In the genomic region with DNA sequence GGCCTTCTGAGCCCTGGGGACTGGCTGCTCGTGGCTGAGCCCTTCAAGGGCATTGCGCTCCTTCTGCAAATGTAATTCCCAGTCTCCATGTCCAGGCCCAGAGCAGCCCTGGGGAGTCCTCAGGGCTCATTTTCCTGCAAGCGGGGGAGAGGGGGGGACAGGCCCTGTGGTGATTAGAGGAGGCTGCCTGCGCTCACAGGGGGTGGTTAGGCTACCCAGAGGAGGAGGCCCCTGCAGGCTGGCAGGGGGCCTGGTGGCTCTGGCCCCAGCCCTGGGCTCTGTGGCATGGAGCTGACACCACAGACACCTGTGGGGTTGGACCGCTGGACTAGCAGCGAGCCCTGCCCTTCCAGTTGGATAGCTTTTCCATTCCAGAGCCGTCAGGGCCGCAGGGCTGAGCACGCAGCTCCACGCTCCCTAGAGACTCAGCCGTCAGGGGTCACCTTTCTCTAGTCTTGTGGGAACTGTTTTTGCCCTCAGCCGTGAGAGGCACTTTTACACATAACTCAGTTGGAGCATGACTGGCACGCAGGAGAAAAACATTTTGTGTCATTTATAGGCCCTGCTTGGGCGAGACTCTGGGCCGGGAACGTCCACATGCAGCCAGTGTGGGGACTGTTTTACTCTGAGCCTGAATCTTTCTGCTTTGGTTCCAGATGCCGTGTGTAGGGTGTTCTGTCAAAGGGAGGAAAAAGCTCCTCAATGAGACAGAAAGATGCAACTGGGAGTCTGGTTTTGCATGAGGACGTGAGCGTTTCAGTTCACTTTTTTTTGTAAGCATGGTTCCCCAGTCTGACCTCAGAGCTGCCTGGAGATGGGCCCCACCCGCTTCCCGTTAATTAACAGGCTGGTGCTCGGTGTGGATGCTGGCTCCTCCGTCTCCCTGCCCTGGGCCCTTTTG, we compare ENCODE assay signal across 8 cellular contexts. TPM values are rescaled to one million over a fixed set of nuclear protein-coding genes. Genes with fewer than 3 reads are reported as not detected.
A peak's percentile ranks its signal among the peaks of the same experiment; 100 is the strongest.
DNase-seq lines count a peak whose midpoint lies in the region; ATAC-seq and TF ChIP-seq lines count a peak whose summit lies in the region.

No MANE protein-coding gene starts in this region.

- ATAC-seq in GM18519 (IDR thresholded peaks at IDR 0.05; ENCODE audit: low FRiP score, unreplicated experiment) (peak; percentile 45), HG02678 (IDR thresholded peaks at IDR 0.05; ENCODE audit: unreplicated experiment) (peak; percentile 77)
- ATAC-seq in activated T-cell treated with anti-CD3 and anti-CD28 coated beads, Interleukin-2, amount 50 U/mL, for 72 hours (replicated peaks in 1 of 2), result no peak
- ATAC-seq in CD8-positive, alpha-beta T cell, result no peak

- H3K36me3 ChIP-seq in Peyer's patch, result peaks cover 0 to 38% (median 0%) of the 10 kb centered on the region in 3 donors
- H3K36me3 ChIP-seq in CD8-positive, alpha-beta T cell (ENCODE audit: insufficient read depth, low read length), result no peaks in the 10 kb centered on the region

- H3K4me1 ChIP-seq in Peyer's patch, result peaks cover 7 to 55% (median 15%) of the 10 kb centered on the region in 4 donors
- H3K4me1 ChIP-seq in CD8-positive, alpha-beta T cell (ENCODE audit: insufficient read depth, low read length), result no peaks in the 10 kb centered on the region

- peak overlapping the region in 3 of 4 donors; percentile 32 to 59 (median 55) for H3K27ac ChIP-seq in Peyer's patch
- H3K27ac ChIP-seq in CD8-positive, alpha-beta T cell (ENCODE audit: low read depth, low read length), result no peak overlapping the region

- peak in 2 of 3 donors; percentile 76 to 82 for DNase-seq in Peyer's patch
- peak; percentile 53 for DNase-seq in left kidney (ENCODE audit: low read depth, low spot score)
- no peak for DNase-seq in activated T-cell treated with anti-CD3 and anti-CD28 coated beads, Interleukin-2, amount 50 U/mL, for 72 hours
- DNase-seq in 8988T, result no peak
- DNase-seq in AG08396 (ENCODE audit: low spot score), result no peak
- DNase-seq in CD8-positive, alpha-beta T cell, result no peak

- CTCF ChIA-PET in CD8-positive, alpha-beta T cell (lab: Charles Lee), result interaction anchor here (1.3 kb wide), 1 partner anchor 73 kb away, joined by 3 read pairs; no protein-coding TSS in a partner anchor

- peak overlapping the region in 1 of 4 donors; percentile 34 for H3K4me3 ChIP-seq in Peyer's patch
- H3K4me3 ChIP-seq in CD8-positive, alpha-beta T cell (ENCODE audit: low read depth, low read length), result no peak overlapping the region

- H3K4me3 Mint-ChIP-seq in activated T-cell treated with anti-CD3 and anti-CD28 coated beads, Interleukin-2, amount 50 U/mL, for 72 hours, result no peak overlapping the region
- no peak overlapping the region for H3K4me3 Mint-ChIP-seq in CD8-positive, alpha-beta T cell

- H3K4me1 Mint-ChIP-seq in activated T-cell treated with anti-CD3 and anti-CD28 coated beads, Interleukin-2, amount 50 U/mL, for 72 hours (ENCODE audit: low read depth), result no peaks in the 10 kb centered on the region
- no peaks in the 10 kb centered on the region for H3K4me1 Mint-ChIP-seq in CD8-positive, alpha-beta T cell (ENCODE audit: low read depth)

- no peaks in the 10 kb centered on the region for H3K27me3 Mint-ChIP-seq in activated T-cell treated with anti-CD3 and anti-CD28 coated beads, Interleukin-2, amount 50 U/mL, for 72 hours (ENCODE audit: low read depth)
- H3K27me3 Mint-ChIP-seq in CD8-positive, alpha-beta T cell (ENCODE audit: low read depth), result no peaks in the 10 kb centered on the region

- intact Hi-C loops in CD8-positive, alpha-beta T cell (cut with DNase I, micrococcal nuclease), result no loop called here

- POLR2A ChIA-PET in CD8-positive, alpha-beta T cell (lab: Charles Lee), result no interaction called here

- H3K27me3 ChIP-seq in Peyer's patch, result no peaks in the 10 kb centered on the region
- no peaks in the 10 kb centered on the region for H3K27me3 ChIP-seq in CD8-positive, alpha-beta T cell (ENCODE audit: insufficient read depth, low read length)

- no peaks in the 10 kb centered on the region for H3K9me3 ChIP-seq in Peyer's patch
- no peaks in the 10 kb centered on the region for H3K9me3 ChIP-seq in CD8-positive, alpha-beta T cell (ENCODE audit: low read length)

- TF ChIP-seq CTCF in Peyer's patch (IDR thresholded peaks at IDR 0.05), result no peak
- no peak for TF ChIP-seq CTCF in CD8-positive, alpha-beta T cell (IDR thresholded peaks at IDR 0.05)

- H3K36me3 Mint-ChIP-seq in activated T-cell treated with anti-CD3 and anti-CD28 coated beads, Interleukin-2, amount 50 U/mL, for 72 hours (ENCODE audit: insufficient read depth in 2 of 2), result no peaks in the 10 kb centered on the region
- no peaks in the 10 kb centered on the region for H3K36me3 Mint-ChIP-seq in CD8-positive, alpha-beta T cell

- TF ChIP-seq POLR2A in Peyer's patch (IDR thresholded peaks at IDR 0.05), result no peak

- no peaks in the 10 kb centered on the region for H3K9me3 Mint-ChIP-seq in activated T-cell treated with anti-CD3 and anti-CD28 coated beads, Interleukin-2, amount 50 U/mL, for 72 hours
- no peaks in the 10 kb centered on the region for H3K9me3 Mint-ChIP-seq in CD8-positive, alpha-beta T cell

- no peak overlapping the region for H3K27ac Mint-ChIP-seq in activated T-cell treated with anti-CD3 and anti-CD28 coated beads, Interleukin-2, amount 50 U/mL, for 72 hours
- no peak overlapping the region for H3K27ac Mint-ChIP-seq in CD8-positive, alpha-beta T cell

RNA-seq across cellular contexts. Expression of a gene that starts 58.1 kb away (rescaled TPM):
- 100 to 1,000 TPM; 149 to 196 (median 168) TPM for total RNA-seq in Peyer's patch
- total RNA-seq in activated T-cell treated with anti-CD3 and anti-CD28 coated beads, Interleukin-2, amount 50 U/mL, for 72 hours, result 1 to 10 TPM; 6.8 to 9.3 TPM
- 1 to 10 TPM; 1.1 to 1.5 TPM for total RNA-seq in CD8-positive, alpha-beta T cell

Comparison
In these comparisons a context has a peak if more than half of its experiments do, and no peak if none do; other contexts are left out.
1. ATAC-seq: peak in GM18519 (single experiment) and HG02678 (single experiment); none in activated T-cell treated with anti-CD3 and anti-CD28 coated beads, Interleukin-2, amount 50 U/mL, for 72 hours (0 of 2) and CD8-positive, alpha-beta T cell (single experiment).
2. DNase-seq: peak in Peyer's patch (2 of 3) and left kidney (single experiment); none in activated T-cell treated with anti-CD3 and anti-CD28 coated beads, Interleukin-2, amount 50 U/mL, for 72 hours (0 of 2), 8988T (single experiment), AG08396 (single experiment) and CD8-positive, alpha-beta T cell (0 of 7).
3. RNA of a gene that starts 58.1 kb away (total RNA-seq): 149 to 196 TPM in Peyer's patch; 6.8 to 9.3 TPM in activated T-cell treated with anti-CD3 and anti-CD28 coated beads, Interleukin-2, amount 50 U/mL, for 72 hours and 1.1 to 1.5 TPM in CD8-positive, alpha-beta T cell; every median in the first group is over 10 times any median in the second.